1 cellular context compared by ENCODE assay signal in the genomic region with DNA sequence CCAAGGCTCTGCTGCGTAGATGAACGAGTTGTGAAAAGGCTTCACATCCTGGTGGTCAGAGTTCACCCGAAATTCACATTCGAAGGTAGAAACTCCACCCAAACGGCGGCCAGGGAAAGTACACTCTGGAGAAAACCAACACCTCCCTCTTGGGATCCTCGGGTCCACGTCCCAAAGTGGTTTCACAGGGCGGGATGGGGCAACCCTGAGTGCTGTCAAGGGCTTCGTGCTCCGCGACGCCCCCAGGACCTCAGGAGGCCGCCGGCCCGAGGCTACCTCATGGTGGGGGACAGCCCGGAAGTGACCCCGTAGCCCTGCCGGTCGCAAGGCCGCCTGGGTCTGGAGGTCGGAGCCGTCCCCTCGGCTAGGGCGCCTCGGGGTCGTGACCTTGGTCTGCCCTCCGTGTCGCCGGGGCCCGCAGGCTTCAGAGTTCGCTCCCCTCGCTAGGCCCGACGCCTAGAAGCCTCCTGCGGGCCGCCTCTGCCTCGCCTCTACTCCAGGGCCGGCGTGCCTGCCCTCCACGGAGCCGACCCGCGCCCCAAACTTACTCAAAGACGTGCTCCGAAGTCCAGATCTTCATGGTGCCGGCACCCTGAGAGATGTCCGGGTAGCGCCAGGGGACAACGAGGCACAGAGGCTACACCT.
TF ChIP-seq lines count a peak whose summit lies in the region.

A gene (minus strand): TSS at position 636 of the 645 bp plus-strand sequence. CDS start 56 bp downstream, at position 580.

TF ChIP-seq in HepG2, 621 proteins besides CTCF, POLR2A, EP300 and RAD21 (continued from another document and continues in another):
- TF ChIP-seq, protein P1, sequence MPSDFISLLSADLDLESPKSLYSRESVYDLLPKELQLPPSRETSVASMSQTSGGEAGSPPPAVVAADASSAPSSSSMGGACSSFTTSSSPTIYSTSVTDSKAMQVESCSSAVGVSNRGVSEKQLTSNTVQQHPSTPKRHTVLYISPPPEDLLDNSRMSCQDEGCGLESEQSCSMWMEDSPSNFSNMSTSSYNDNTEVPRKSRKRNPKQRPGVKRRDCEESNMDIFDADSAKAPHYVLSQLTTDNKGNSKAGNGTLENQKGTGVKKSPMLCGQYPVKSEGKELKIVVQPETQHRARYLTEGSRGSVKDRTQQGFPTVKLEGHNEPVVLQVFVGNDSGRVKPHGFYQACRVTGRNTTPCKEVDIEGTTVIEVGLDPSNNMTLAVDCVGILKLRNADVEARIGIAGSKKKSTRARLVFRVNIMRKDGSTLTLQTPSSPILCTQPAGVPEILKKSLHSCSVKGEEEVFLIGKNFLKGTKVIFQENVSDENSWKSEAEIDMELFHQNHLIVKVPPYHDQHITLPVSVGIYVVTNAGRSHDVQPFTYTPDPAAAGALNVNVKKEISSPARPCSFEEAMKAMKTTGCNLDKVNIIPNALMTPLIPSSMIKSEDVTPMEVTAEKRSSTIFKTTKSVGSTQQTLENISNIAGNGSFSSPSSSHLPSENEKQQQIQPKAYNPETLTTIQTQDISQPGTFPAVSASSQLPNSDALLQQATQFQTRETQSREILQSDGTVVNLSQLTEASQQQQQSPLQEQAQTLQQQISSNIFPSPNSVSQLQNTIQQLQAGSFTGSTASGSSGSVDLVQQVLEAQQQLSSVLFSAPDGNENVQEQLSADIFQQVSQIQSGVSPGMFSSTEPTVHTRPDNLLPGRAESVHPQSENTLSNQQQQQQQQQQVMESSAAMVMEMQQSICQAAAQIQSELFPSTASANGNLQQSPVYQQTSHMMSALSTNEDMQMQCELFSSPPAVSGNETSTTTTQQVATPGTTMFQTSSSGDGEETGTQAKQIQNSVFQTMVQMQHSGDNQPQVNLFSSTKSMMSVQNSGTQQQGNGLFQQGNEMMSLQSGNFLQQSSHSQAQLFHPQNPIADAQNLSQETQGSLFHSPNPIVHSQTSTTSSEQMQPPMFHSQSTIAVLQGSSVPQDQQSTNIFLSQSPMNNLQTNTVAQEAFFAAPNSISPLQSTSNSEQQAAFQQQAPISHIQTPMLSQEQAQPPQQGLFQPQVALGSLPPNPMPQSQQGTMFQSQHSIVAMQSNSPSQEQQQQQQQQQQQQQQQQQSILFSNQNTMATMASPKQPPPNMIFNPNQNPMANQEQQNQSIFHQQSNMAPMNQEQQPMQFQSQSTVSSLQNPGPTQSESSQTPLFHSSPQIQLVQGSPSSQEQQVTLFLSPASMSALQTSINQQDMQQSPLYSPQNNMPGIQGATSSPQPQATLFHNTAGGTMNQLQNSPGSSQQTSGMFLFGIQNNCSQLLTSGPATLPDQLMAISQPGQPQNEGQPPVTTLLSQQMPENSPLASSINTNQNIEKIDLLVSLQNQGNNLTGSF (CRISPR knock-in tag; IDR thresholded peaks at IDR 0.05), result peak; percentile 88; the same call in 1 of the 2 replicates
- TF ChIP-seq DNMT3B (CRISPR knock-in tag; conservative IDR thresholded peaks at IDR 0.05), result no peak
- peak; percentile 48; the same call in 1 of the 2 replicates for TF ChIP-seq KDM2A (CRISPR knock-in tag; IDR thresholded peaks at IDR 0.05; ENCODE audit: borderline replicate concordance, low read depth)
- TF ChIP-seq, protein P2, sequence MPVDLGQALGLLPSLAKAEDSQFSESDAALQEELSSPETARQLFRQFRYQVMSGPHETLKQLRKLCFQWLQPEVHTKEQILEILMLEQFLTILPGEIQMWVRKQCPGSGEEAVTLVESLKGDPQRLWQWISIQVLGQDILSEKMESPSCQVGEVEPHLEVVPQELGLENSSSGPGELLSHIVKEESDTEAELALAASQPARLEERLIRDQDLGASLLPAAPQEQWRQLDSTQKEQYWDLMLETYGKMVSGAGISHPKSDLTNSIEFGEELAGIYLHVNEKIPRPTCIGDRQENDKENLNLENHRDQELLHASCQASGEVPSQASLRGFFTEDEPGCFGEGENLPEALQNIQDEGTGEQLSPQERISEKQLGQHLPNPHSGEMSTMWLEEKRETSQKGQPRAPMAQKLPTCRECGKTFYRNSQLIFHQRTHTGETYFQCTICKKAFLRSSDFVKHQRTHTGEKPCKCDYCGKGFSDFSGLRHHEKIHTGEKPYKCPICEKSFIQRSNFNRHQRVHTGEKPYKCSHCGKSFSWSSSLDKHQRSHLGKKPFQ (CRISPR knock-in tag; IDR thresholded peaks at IDR 0.05; ENCODE audit: insufficient replicate concordance), result peak; percentile 70
- TF ChIP-seq ELF4 (CRISPR knock-in tag; IDR thresholded peaks at IDR 0.05; ENCODE audit: borderline replicate concordance), result no peak
- no peak for TF ChIP-seq MTA3 (CRISPR knock-in tag; IDR thresholded peaks at IDR 0.05)
- TF ChIP-seq PRMT3 (CRISPR knock-in tag; IDR thresholded peaks at IDR 0.05; ENCODE audit: borderline replicate concordance, low read depth), result no peak
- TF ChIP-seq, protein P3, sequence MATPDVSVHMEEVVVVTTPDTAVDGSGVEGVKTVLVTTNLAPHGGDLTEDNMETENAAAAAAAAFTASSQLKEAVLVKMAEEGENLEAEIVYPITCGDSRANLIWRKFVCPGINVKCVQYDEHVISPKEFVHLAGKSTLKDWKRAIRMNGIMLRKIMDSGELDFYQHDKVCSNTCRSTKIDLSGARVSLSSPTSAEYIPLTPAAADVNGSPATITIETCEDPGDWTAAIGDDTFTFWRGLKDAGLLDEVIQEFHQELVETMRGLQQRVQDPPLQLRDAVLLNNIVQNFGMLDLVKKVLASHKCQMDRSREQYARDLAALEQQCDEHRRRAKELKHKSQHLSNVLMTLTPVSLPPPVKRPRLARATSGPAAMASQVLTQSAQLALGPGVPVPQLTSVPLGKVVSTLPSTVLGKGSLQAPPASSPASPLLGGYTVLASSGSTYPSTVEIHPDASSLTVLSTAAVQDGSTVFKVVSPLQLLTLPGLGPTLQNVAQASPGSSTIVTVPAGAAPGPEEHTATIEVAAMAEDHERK (CRISPR knock-in tag; IDR thresholded peaks at IDR 0.05; ENCODE audit: low read depth), result no peak
- TF ChIP-seq ZKSCAN5 (CRISPR knock-in tag; IDR thresholded peaks at IDR 0.05), result peak; percentile 65; the same call in 1 of the 2 replicates
- no peak for TF ChIP-seq ZNF510 (CRISPR knock-in tag; IDR thresholded peaks at IDR 0.05; ENCODE audit: low read depth)
- no peak for TF ChIP-seq RFX5 (IDR thresholded peaks at IDR 0.05; ENCODE audit: low read depth, low read length)
- TF ChIP-seq, protein P4, sequence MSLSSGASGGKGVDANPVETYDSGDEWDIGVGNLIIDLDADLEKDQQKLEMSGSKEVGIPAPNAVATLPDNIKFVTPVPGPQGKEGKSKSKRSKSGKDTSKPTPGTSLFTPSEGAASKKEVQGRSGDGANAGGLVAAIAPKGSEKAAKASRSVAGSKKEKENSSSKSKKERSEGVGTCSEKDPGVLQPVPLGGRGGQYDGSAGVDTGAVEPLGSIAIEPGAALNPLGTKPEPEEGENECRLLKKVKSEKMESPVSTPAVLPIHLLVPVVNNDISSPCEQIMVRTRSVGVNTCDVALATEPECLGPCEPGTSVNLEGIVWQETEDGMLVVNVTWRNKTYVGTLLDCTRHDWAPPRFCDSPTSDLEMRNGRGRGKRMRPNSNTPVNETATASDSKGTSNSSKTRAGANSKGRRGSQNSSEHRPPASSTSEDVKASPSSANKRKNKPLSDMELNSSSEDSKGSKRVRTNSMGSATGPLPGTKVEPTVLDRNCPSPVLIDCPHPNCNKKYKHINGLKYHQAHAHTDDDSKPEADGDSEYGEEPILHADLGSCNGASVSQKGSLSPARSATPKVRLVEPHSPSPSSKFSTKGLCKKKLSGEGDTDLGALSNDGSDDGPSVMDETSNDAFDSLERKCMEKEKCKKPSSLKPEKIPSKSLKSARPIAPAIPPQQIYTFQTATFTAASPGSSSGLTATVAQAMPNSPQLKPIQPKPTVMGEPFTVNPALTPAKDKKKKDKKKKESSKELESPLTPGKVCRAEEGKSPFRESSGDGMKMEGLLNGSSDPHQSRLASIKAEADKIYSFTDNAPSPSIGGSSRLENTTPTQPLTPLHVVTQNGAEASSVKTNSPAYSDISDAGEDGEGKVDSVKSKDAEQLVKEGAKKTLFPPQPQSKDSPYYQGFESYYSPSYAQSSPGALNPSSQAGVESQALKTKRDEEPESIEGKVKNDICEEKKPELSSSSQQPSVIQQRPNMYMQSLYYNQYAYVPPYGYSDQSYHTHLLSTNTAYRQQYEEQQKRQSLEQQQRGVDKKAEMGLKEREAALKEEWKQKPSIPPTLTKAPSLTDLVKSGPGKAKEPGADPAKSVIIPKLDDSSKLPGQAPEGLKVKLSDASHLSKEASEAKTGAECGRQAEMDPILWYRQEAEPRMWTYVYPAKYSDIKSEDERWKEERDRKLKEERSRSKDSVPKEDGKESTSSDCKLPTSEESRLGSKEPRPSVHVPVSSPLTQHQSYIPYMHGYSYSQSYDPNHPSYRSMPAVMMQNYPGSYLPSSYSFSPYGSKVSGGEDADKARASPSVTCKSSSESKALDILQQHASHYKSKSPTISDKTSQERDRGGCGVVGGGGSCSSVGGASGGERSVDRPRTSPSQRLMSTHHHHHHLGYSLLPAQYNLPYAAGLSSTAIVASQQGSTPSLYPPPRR (CRISPR knock-in tag; IDR thresholded peaks at IDR 0.05; ENCODE audit: borderline replicate concordance), result no peak
- no peak for TF ChIP-seq BHLHE40 (IDR thresholded peaks at IDR 0.05; ENCODE audit: low read length)
- TF ChIP-seq, protein P5, sequence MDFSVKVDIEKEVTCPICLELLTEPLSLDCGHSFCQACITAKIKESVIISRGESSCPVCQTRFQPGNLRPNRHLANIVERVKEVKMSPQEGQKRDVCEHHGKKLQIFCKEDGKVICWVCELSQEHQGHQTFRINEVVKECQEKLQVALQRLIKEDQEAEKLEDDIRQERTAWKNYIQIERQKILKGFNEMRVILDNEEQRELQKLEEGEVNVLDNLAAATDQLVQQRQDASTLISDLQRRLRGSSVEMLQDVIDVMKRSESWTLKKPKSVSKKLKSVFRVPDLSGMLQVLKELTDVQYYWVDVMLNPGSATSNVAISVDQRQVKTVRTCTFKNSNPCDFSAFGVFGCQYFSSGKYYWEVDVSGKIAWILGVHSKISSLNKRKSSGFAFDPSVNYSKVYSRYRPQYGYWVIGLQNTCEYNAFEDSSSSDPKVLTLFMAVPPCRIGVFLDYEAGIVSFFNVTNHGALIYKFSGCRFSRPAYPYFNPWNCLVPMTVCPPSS (IDR thresholded peaks at IDR 0.05), result no peak
- no peak for TF ChIP-seq MAFF (IDR thresholded peaks at IDR 0.05; ENCODE audit: low read depth, low read length)
- TF ChIP-seq SALL2 (CRISPR knock-in tag; IDR thresholded peaks at IDR 0.05), result no peak
- no peak for TF ChIP-seq ZNF30 (CRISPR knock-in tag; IDR thresholded peaks at IDR 0.05)
- TF ChIP-seq, protein P6, sequence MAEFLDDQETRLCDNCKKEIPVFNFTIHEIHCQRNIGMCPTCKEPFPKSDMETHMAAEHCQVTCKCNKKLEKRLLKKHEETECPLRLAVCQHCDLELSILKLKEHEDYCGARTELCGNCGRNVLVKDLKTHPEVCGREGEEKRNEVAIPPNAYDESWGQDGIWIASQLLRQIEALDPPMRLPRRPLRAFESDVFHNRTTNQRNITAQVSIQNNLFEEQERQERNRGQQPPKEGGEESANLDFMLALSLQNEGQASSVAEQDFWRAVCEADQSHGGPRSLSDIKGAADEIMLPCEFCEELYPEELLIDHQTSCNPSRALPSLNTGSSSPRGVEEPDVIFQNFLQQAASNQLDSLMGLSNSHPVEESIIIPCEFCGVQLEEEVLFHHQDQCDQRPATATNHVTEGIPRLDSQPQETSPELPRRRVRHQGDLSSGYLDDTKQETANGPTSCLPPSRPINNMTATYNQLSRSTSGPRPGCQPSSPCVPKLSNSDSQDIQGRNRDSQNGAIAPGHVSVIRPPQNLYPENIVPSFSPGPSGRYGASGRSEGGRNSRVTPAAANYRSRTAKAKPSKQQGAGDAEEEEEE (CRISPR knock-in tag; IDR thresholded peaks at IDR 0.05; ENCODE audit: borderline replicate concordance), result no peak
- TF ChIP-seq CCAR2 (optimal IDR thresholded peaks at IDR 0.05; ENCODE audit: low read depth, low read length), result no peak
- no peak for TF ChIP-seq REL (CRISPR knock-in tag; conservative IDR thresholded peaks at IDR 0.05)
- TF ChIP-seq FLYWCH1 (CRISPR knock-in tag; IDR thresholded peaks at IDR 0.05), result no peak; the same call in 1 of the 2 replicates
- TF ChIP-seq ZNF296 (CRISPR knock-in tag; conservative IDR thresholded peaks at IDR 0.05), result 0 out of 2 replicates have a peak, but pooled peaks have one; percentile 74
- no peak for TF ChIP-seq FOXP1 (IDR thresholded peaks at IDR 0.05)
- no peak for TF ChIP-seq FOXP1 (CRISPR knock-in tag; IDR thresholded peaks at IDR 0.05)
- no peak for TF ChIP-seq NR2F6 (IDR thresholded peaks at IDR 0.05)
- TF ChIP-seq NR2F6 (CRISPR knock-in tag; IDR thresholded peaks at IDR 0.05), result peak; percentile 66
- TF ChIP-seq, protein P7, sequence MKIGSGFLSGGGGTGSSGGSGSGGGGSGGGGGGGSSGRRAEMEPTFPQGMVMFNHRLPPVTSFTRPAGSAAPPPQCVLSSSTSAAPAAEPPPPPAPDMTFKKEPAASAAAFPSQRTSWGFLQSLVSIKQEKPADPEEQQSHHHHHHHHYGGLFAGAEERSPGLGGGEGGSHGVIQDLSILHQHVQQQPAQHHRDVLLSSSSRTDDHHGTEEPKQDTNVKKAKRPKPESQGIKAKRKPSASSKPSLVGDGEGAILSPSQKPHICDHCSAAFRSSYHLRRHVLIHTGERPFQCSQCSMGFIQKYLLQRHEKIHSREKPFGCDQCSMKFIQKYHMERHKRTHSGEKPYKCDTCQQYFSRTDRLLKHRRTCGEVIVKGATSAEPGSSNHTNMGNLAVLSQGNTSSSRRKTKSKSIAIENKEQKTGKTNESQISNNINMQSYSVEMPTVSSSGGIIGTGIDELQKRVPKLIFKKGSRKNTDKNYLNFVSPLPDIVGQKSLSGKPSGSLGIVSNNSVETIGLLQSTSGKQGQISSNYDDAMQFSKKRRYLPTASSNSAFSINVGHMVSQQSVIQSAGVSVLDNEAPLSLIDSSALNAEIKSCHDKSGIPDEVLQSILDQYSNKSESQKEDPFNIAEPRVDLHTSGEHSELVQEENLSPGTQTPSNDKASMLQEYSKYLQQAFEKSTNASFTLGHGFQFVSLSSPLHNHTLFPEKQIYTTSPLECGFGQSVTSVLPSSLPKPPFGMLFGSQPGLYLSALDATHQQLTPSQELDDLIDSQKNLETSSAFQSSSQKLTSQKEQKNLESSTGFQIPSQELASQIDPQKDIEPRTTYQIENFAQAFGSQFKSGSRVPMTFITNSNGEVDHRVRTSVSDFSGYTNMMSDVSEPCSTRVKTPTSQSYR (CRISPR knock-in tag; IDR thresholded peaks at IDR 0.05; ENCODE audit: borderline replicate concordance), result no peak
- no peak for TF ChIP-seq ZNF44 (CRISPR knock-in tag; IDR thresholded peaks at IDR 0.05)
- no peak for TF ChIP-seq SRSF1 (optimal IDR thresholded peaks at IDR 0.05; ENCODE audit: low read depth, low read length)
- TF ChIP-seq ZEB1 (IDR thresholded peaks at IDR 0.05; ENCODE audit: insufficient replicate concordance, low read depth), result no peak
- TF ChIP-seq YY1 (IDR thresholded peaks at IDR 0.05; ENCODE audit: insufficient read depth, insufficient replicate concordance, low read depth, low read length), result no peak
- TF ChIP-seq, protein P8, sequence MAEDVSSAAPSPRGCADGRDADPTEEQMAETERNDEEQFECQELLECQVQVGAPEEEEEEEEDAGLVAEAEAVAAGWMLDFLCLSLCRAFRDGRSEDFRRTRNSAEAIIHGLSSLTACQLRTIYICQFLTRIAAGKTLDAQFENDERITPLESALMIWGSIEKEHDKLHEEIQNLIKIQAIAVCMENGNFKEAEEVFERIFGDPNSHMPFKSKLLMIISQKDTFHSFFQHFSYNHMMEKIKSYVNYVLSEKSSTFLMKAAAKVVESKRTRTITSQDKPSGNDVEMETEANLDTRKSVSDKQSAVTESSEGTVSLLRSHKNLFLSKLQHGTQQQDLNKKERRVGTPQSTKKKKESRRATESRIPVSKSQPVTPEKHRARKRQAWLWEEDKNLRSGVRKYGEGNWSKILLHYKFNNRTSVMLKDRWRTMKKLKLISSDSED (CRISPR knock-in tag; IDR thresholded peaks at IDR 0.05), result no peak
- TF ChIP-seq SOX13 (IDR thresholded peaks at IDR 0.05), result no peak
- no peak for TF ChIP-seq SOX13 (CRISPR knock-in tag; conservative IDR thresholded peaks at IDR 0.05 in 1 of 2, IDR thresholded peaks at IDR 0.05 in 1 of 2)
